ENCODE assay signal across 19 cellular contexts in the genomic region with DNA sequence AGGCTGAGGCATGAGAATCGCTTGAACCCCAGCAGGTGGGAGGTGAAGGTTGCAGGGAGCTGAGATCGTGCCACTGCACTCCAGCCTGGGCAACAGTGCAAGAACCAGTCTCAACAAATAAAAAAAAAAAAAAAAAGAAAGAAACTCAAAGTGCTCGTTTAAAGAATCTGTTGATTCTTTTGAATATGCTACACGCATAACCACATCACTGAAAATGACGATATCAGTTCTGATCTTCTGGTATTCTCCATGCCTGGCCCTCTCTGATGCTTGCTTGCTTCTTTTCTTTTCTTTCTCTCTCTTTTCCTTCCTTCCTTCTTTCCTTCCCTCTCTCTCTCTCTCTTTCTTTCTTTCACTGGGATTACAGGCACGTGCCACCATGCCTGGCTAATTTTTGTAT. TPM values are rescaled to one million over a fixed set of nuclear protein-coding genes. Genes with fewer than 3 reads are reported as not detected.
"Had no signal": no experiment of that assay in that cellular context is flagged by ENCODE, and none has a peak within 500 bp of the region (broad histone marks: within the 10 kb centered on the region; RNA-seq: fewer than 3 reads in every experiment).

No MANE protein-coding gene starts in this region.

- H3K4me3 Mint-ChIP-seq: memory B cell, nephron progenitor cell had no signal

- H3K36me3 ChIP-seq: gastroesophageal sphincter, left ventricle myocardium inferior, thyroid gland, uterus had no signal

- H3K4me1 ChIP-seq: body of pancreas, gastroesophageal sphincter, left ventricle myocardium inferior, thyroid gland, uterus had no signal

- H3K27me3 Mint-ChIP-seq: memory B cell had no signal

- H3K9me3 Mint-ChIP-seq: memory B cell had no signal

- H3K27ac ChIP-seq: body of pancreas, gastroesophageal sphincter, left ventricle myocardium inferior, thyroid gland, uterus had no signal

- H3K4me3 ChIP-seq: body of pancreas, gastroesophageal sphincter, left ventricle myocardium inferior, thyroid gland, uterus had no signal

- ATAC-seq: body of pancreas, gastroesophageal sphincter had no signal

- H3K9me3 ChIP-seq: body of pancreas, gastroesophageal sphincter, left ventricle myocardium inferior, thyroid gland, uterus had no signal

- DNase-seq: activated CD4-positive, alpha-beta T cell treated with anti-CD3 and anti-CD28 coated beads, Interleukin-2, amount 50 U/mL, for 48 hours; activated CD4-positive, CD25-positive, alpha-beta regulatory T cell; activated CD8-positive, alpha-beta memory T cell treated with anti-CD3 and anti-CD28 coated beads, Interleukin-2, amount 50 U/mL, for 48 hours; activated effector memory CD4-positive, alpha-beta T cell treated with anti-CD3 and anti-CD28 coated beads, Interleukin-2, amount 50 U/mL, for 16 hours; amniotic stem cell; body of pancreas; central memory CD4-positive, alpha-beta T cell; cortex of kidney; effector memory CD4-positive, alpha-beta T cell; left ventricle myocardium inferior; nephron progenitor cell; stimulated activated CD4-positive, alpha-beta T cell treated with anti-CD3 and anti-CD28 coated beads, Interleukin-12 subunit alpha, Interleukin-12 subunit beta, amount 100 ng/mL, for 4 hours; stimulated activated CD4-positive, alpha-beta T cell treated with anti-CD3 and anti-CD28 coated beads, Interleukin-4, amount 100 ng/mL, for 1 hour; thyroid gland; uterus had no signal

- H3K27ac Mint-ChIP-seq: memory B cell, nephron progenitor cell had no signal

- H3K27me3 ChIP-seq: body of pancreas, gastroesophageal sphincter, thyroid gland, uterus had no signal

RNA-seq across cellular contexts. Expression of gene AVPR2, which starts 7.3 kb away (rescaled TPM):
- total RNA-seq: osteocyte had no signal
- polyA plus RNA-seq: keratinocyte had no signal
